ENCODE assay signal across 8 cellular contexts in the genomic region with DNA sequence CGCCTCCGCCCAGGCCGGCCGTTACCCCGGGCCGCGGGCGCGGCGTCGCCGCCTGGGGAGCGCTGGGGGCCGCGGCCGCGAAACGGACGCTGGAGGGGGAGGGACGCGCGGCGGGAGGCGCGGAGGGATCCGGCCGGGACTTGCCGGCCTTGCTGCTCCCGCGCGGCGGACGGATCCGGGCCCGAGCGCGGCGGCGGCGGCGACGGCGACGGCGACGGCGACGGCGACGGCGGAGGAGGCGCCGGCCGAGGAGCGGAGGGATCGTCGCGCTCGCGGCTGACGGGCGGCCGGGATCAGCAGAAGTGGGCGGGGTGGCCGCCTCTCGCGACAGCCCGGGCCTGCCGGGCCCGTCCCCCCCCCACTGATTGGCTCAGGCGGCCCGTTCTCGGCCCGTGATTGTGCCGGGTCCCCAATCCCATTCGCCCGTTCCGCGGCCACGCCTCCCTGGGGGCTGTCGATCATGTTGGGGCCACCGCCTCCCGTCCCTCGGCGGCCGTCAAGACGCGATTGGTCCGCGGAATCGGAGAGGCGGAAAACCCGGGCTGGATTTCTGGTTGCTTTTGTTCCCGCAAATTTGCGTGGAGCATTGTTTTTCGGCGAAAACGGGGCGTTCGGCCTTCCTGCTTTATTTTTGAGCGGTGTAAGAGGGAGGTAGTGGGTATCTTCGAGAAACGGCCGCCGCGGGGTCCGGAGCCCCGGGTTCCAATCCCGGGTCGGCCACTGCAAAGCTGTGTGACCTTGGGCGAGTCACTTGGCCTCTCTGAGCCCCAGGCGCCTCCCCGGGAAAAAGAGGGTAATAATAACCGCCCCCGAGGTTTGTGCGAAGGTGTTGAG. TPM values are rescaled to one million over a fixed set of nuclear protein-coding genes. Genes with fewer than 3 reads are reported as not detected.
DNase-seq lines count a peak whose midpoint lies in the region; ATAC-seq lines count a peak whose summit lies in the region.

A gene (minus strand): TSS at position 304 of the 834 bp plus-strand sequence. CDS start 786 bp downstream, outside the sequence.

- peak; percentile 99 for DNase-seq in CD1c-positive myeloid dendritic cell (ENCODE audit: extremely low spot score)
- peak; percentile 98 for DNase-seq in NCI-H82 (lab: John Stamatoyannopoulos, UW)
- DNase-seq in activated CD8-positive, alpha-beta memory T cell treated with anti-CD3 and anti-CD28 coated beads for 1 hour (ENCODE audit: extremely low read depth in 1 of 2, low read depth in 1 of 2) = peak; percentile 97 to 98
- peak; percentile 98 for DNase-seq in effector CD8-positive, alpha-beta T cell (lab: John Stamatoyannopoulos, UW)
- peak; percentile 99 for DNase-seq in lung microvascular endothelial cell (ENCODE audit: low read depth in 2 of 2)
- DNase-seq in stimulated activated CD4-positive, alpha-beta T cell treated with anti-CD3 and anti-CD28 coated beads, TNF-alpha, amount 100 ng/mL, for 24 hours (ENCODE audit: low read depth in 3 of 3) = peak; percentile 99 to 100 (median 100)

- ATAC-seq in GM19395 (IDR thresholded peaks at IDR 0.05; ENCODE audit: unreplicated experiment) = peak; percentile 85
- ATAC-seq in HG03565 (IDR thresholded peaks at IDR 0.05; ENCODE audit: unreplicated experiment) = peak; percentile 73

RNA-seq across cellular contexts. Expression of the gene that starts here (rescaled TPM):
- 5.8 and 6.1 TPM in 2 replicates for total RNA-seq in lung microvascular endothelial cell

Comparison
In these comparisons a context has a peak if more than half of its experiments do, and no peak if none do; other contexts are left out.
1. Peak in every context shown above with its lines: DNase-seq and ATAC-seq.